In genomic region chr12:82645414-82645813, GRCh38 we compare ENCODE assay signal across 30 cellular contexts.
"Had no signal": no experiment of that assay in that cellular context is flagged by ENCODE, and none has a peak within 500 bp of the region (broad histone marks: within the 10 kb centered on the region; RNA-seq: fewer than 3 reads in every experiment).

No MANE protein-coding gene starts in this region.

- H3K4me3 ChIP-seq: esophagus muscularis mucosa, heart left ventricle had no signal

- H3K27ac ChIP-seq: brain microvascular endothelial cell, esophagus muscularis mucosa, heart left ventricle, VCaP had no signal

- H3K36me3 Mint-ChIP-seq: activated naive CD8-positive, alpha-beta T cell; WTC11 had no signal

- H3K9me3 ChIP-seq: esophagus muscularis mucosa had no signal

- DNase-seq: activated CD4-positive, alpha-beta T cell treated with anti-CD3 and anti-CD28 coated beads for 1 hour; activated CD4-positive, alpha-beta T cell treated with anti-CD3 and anti-CD28 coated beads for 4 hours; activated CD4-positive, alpha-beta T cell treated with anti-CD3 and anti-CD28 coated beads, Interleukin-2, amount 10 ng/mL, durations not matched to agents 7 days and 5 days; activated CD4-positive, alpha-beta T cell treated with anti-CD3 and anti-CD28 coated beads, Interleukin-2, amount 50 U/mL, for 4 hours; activated CD8-positive, alpha-beta memory T cell treated with anti-CD3 and anti-CD28 coated beads for 24 hours; activated CD8-positive, alpha-beta T cell treated with anti-CD3 and anti-CD28 coated beads for 36 hours; activated effector memory CD4-positive, alpha-beta T cell treated with Interleukin-2 at 50 U/mL for 16 hours; activated gamma-delta T cell treated with Interleukin-2 at 50 U/mL for 16 hours; activated naive CD4-positive, alpha-beta T cell treated with anti-CD3 and anti-CD28 coated beads, Interleukin-2, amount 50 U/mL, for 16 hours; activated naive CD4-positive, alpha-beta T cell treated with Interleukin-2 at 50 U/mL for 16 hours; activated T-cell treated with anti-CD3 and anti-CD28 coated beads, Interleukin-2, amount 50 U/mL, for 4 hours; amniotic stem cell; anterior cingulate cortex; brain microvascular endothelial cell; caudate nucleus; cortex of kidney; dermis blood vessel endothelial cell; effector CD4-positive, alpha-beta T cell; effector memory CD8-positive, alpha-beta T cell; glutamatergic neuron; heart left ventricle; T-helper 2 cell had no signal

- H3K4me3 Mint-ChIP-seq: activated CD4-positive, alpha-beta T cell treated with anti-CD3 and anti-CD28 coated beads, Interleukin-2, amount 10 ng/mL, durations not matched to agents 7 days and 5 days; activated CD8-positive, alpha-beta T cell treated with anti-CD3 and anti-CD28 coated beads for 36 hours; activated naive CD8-positive, alpha-beta T cell; activated T-cell treated with anti-CD3 and anti-CD28 coated beads, Interleukin-2, amount 50 U/mL, for 4 hours; activated T-helper 17 cell treated with anti-CD3 and anti-CD28 coated beads, Interleukin-2, amount 50 U/mL, for 72 hours; effector memory CD8-positive, alpha-beta T cell; WTC11 had no signal

- ATAC-seq: activated CD8-positive, alpha-beta T cell treated with anti-CD3 and anti-CD28 coated beads for 36 hours; activated T-cell treated with anti-CD3 and anti-CD28 coated beads, Interleukin-2, amount 50 U/mL, for 4 hours; activated T-helper 17 cell treated with anti-CD3 and anti-CD28 coated beads, Interleukin-2, amount 50 U/mL, for 72 hours; effector memory CD8-positive, alpha-beta T cell; heart left ventricle; WTC11 had no signal

- H3K9me3 Mint-ChIP-seq: activated CD4-positive, alpha-beta T cell treated with anti-CD3 and anti-CD28 coated beads, Interleukin-2, amount 10 ng/mL, durations not matched to agents 7 days and 5 days; activated CD8-positive, alpha-beta T cell treated with anti-CD3 and anti-CD28 coated beads for 36 hours; activated T-cell treated with anti-CD3 and anti-CD28 coated beads, Interleukin-2, amount 50 U/mL, for 4 hours; activated T-helper 17 cell treated with anti-CD3 and anti-CD28 coated beads, Interleukin-2, amount 50 U/mL, for 72 hours; effector memory CD8-positive, alpha-beta T cell had no signal

- H3K4me1 ChIP-seq: esophagus muscularis mucosa had no signal

- H3K27me3 Mint-ChIP-seq: activated CD4-positive, alpha-beta T cell treated with anti-CD3 and anti-CD28 coated beads, Interleukin-2, amount 10 ng/mL, durations not matched to agents 7 days and 5 days; activated CD8-positive, alpha-beta T cell treated with anti-CD3 and anti-CD28 coated beads for 36 hours; activated naive CD8-positive, alpha-beta T cell; activated T-helper 17 cell treated with anti-CD3 and anti-CD28 coated beads, Interleukin-2, amount 50 U/mL, for 72 hours; effector memory CD8-positive, alpha-beta T cell had no signal

- H3K27me3 ChIP-seq: brain microvascular endothelial cell, esophagus muscularis mucosa, heart left ventricle had no signal

- H3K27ac Mint-ChIP-seq: activated CD4-positive, alpha-beta T cell treated with anti-CD3 and anti-CD28 coated beads, Interleukin-2, amount 10 ng/mL, durations not matched to agents 7 days and 5 days; activated CD8-positive, alpha-beta T cell treated with anti-CD3 and anti-CD28 coated beads for 36 hours; activated naive CD8-positive, alpha-beta T cell; activated T-helper 17 cell treated with anti-CD3 and anti-CD28 coated beads, Interleukin-2, amount 50 U/mL, for 72 hours; effector memory CD8-positive, alpha-beta T cell; WTC11 had no signal

- FAIRE-seq: astrocyte, colon, frontal cortex had no signal

- H3K36me3 ChIP-seq: brain microvascular endothelial cell, esophagus muscularis mucosa, heart left ventricle had no signal
